ENCODE assay signal across 1 cellular context in the genomic region with DNA sequence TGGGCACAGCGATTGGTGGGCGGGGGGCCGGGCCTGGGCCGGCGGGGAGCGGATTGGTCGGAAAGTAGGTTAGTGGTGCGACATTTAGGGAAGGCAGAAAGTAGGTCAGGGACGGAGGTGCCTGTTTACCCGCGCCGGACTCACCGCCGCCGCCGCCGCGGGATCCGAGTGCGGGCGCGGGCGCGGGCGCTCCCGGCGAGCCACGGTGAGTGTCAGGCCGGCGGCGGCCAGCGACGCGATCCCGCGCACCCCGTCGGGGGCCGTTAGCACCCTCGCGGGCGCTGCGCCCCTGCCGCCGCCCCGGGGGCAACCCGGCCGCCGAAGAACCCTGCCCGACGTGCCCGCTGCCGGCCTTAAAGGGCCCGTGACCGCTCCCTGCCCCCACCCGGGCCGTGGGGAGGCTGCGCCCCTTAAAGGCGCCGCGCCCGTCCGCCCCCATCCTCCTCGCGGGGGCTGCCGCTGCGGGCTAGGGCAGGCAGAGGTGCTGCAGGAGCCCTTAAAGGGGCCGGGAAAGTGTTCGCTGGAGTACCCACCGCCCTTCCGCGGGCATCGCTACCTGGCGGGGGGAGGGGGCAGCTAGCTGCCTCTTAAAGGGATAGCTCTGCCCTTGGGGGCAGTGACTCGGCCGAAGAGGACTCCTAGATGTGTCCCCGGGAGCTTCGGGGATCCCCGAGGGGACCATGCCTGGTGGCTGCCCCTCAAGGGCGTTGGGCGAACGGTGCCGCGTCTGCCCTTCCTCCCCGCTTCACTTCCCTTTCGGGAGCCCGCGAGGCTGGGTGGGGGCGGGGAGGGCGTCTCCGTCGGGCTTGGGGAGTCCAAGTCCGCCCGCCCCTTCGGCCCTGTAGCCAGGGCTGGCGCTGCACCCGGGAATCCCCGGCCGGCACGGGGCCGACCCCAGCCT.
TF ChIP-seq lines count a peak whose summit lies in the region.

A gene (plus strand): TSS at position 72 of the 901 bp plus-strand sequence. CDS start 76,519 bp downstream, outside the sequence.

TF ChIP-seq in HepG2, 621 proteins besides CTCF, POLR2A, EP300 and RAD21 (continued from another document):
- TF ChIP-seq, protein P1, sequence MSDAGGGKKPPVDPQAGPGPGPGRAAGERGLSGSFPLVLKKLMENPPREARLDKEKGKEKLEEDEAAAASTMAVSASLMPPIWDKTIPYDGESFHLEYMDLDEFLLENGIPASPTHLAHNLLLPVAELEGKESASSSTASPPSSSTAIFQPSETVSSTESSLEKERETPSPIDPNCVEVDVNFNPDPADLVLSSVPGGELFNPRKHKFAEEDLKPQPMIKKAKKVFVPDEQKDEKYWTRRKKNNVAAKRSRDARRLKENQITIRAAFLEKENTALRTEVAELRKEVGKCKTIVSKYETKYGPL (CRISPR knock-in tag; IDR thresholded peaks at IDR 0.05), result no peak
- TF ChIP-seq ZSCAN20 (CRISPR knock-in tag; IDR thresholded peaks at IDR 0.05; ENCODE audit: borderline replicate concordance) (no peak), CCDC6 (CRISPR knock-in tag; IDR thresholded peaks at IDR 0.05) (no peak), FOXA1 (IDR thresholded peaks at IDR 0.05) (no peak), FOXA1 (CRISPR knock-in tag; IDR thresholded peaks at IDR 0.05) (0 out of 2 replicates have a peak, but pooled peaks have one; percentile 18), FOXO1 (CRISPR knock-in tag; IDR thresholded peaks at IDR 0.05) (peak; percentile 54; the same call in 1 of the 2 replicates), SMARCE1 (IDR thresholded peaks at IDR 0.05; ENCODE audit: borderline replicate concordance) (no peak), MAFF (IDR thresholded peaks at IDR 0.05; ENCODE audit: low read depth, low read length) (no peak), SMAD3 (CRISPR knock-in tag; IDR thresholded peaks at IDR 0.05) (no peak), ZNF282 (IDR thresholded peaks at IDR 0.05; ENCODE audit: partially characterized antibody) (no peak), NONO (IDR thresholded peaks at IDR 0.05) (no peak), NONO (CRISPR knock-in tag; conservative IDR thresholded peaks at IDR 0.05) (0 out of 2 replicates have a peak, but pooled peaks have one; percentile 10), SALL2 (CRISPR knock-in tag; IDR thresholded peaks at IDR 0.05) (no peak), GABPB1 (CRISPR knock-in tag; IDR thresholded peaks at IDR 0.05) (peak; percentile 39; the same call in 1 of the 2 replicates), ZZZ3 (CRISPR knock-in tag; IDR thresholded peaks at IDR 0.05; ENCODE audit: borderline replicate concordance) (no peak), TEAD2 (CRISPR knock-in tag; IDR thresholded peaks at IDR 0.05) (no peak), ZNF432 (CRISPR knock-in tag; IDR thresholded peaks at IDR 0.05; ENCODE audit: borderline replicate concordance) (no peak), CHD2 (IDR thresholded peaks at IDR 0.05; ENCODE audit: low read depth, low read length) (no peak), TBX2 (CRISPR knock-in tag; IDR thresholded peaks at IDR 0.05; ENCODE audit: borderline replicate concordance) (peak; percentile 42; the same call in 1 of the 2 replicates), ZNF607 (CRISPR knock-in tag; IDR thresholded peaks at IDR 0.05; ENCODE audit: borderline replicate concordance) (no peak), ONECUT2 (CRISPR knock-in tag; IDR thresholded peaks at IDR 0.05) (no peak), SOX13 (IDR thresholded peaks at IDR 0.05) (no peak), SOX13 (CRISPR knock-in tag; conservative IDR thresholded peaks at IDR 0.05 in 1 of 2, IDR thresholded peaks at IDR 0.05 in 1 of 2) (no peak), ZNF121 (CRISPR knock-in tag; IDR thresholded peaks at IDR 0.05) (no peak), ZNF674 (CRISPR knock-in tag; IDR thresholded peaks at IDR 0.05; ENCODE audit: low read depth) (no peak), SOX6 (IDR thresholded peaks at IDR 0.05) (no peak), SOX6 (CRISPR knock-in tag; IDR thresholded peaks at IDR 0.05) (no peak), ZNF143 (CRISPR knock-in tag; IDR thresholded peaks at IDR 0.05) (no peak), PHF20 (CRISPR knock-in tag; IDR thresholded peaks at IDR 0.05) (no peak; the same call in 1 of the 2 replicates), ZNF777 (CRISPR knock-in tag; IDR thresholded peaks at IDR 0.05) (peak; percentile 95), SOX5 (CRISPR knock-in tag; IDR thresholded peaks at IDR 0.05; ENCODE audit: borderline replicate concordance) (no peak), ZNF552 (CRISPR knock-in tag; IDR thresholded peaks at IDR 0.05; ENCODE audit: borderline replicate concordance) (no peak), ZNF451 (CRISPR knock-in tag; IDR thresholded peaks at IDR 0.05) (no peak), ZNF883 (CRISPR knock-in tag; IDR thresholded peaks at IDR 0.05; ENCODE audit: not compliant biosample characterization) (no peak)
- TF ChIP-seq, protein P2, sequence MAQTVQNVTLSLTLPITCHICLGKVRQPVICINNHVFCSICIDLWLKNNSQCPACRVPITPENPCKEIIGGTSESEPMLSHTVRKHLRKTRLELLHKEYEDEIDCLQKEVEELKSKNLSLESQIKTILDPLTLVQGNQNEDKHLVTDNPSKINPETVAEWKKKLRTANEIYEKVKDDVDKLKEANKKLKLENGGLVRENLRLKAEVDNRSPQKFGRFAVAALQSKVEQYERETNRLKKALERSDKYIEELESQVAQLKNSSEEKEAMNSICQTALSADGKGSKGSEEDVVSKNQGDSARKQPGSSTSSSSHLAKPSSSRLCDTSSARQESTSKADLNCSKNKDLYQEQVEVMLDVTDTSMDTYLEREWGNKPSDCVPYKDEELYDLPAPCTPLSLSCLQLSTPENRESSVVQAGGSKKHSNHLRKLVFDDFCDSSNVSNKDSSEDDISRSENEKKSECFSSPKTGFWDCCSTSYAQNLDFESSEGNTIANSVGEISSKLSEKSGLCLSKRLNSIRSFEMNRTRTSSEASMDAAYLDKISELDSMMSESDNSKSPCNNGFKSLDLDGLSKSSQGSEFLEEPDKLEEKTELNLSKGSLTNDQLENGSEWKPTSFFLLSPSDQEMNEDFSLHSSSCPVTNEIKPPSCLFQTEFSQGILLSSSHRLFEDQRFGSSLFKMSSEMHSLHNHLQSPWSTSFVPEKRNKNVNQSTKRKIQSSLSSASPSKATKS (CRISPR knock-in tag; IDR thresholded peaks at IDR 0.05), result no peak
- TF ChIP-seq, protein P3, sequence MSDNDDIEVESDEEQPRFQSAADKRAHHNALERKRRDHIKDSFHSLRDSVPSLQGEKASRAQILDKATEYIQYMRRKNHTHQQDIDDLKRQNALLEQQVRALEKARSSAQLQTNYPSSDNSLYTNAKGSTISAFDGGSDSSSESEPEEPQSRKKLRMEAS (IDR thresholded peaks at IDR 0.05), result peak; percentile 34; the same call in 1 of the 2 replicates
- TF ChIP-seq, protein P4, sequence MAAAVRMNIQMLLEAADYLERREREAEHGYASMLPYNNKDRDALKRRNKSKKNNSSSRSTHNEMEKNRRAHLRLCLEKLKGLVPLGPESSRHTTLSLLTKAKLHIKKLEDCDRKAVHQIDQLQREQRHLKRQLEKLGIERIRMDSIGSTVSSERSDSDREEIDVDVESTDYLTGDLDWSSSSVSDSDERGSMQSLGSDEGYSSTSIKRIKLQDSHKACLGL (CRISPR knock-in tag; IDR thresholded peaks at IDR 0.05), result peak; percentile 49; the same call in 1 of the 2 replicates
- TF ChIP-seq, protein P5, sequence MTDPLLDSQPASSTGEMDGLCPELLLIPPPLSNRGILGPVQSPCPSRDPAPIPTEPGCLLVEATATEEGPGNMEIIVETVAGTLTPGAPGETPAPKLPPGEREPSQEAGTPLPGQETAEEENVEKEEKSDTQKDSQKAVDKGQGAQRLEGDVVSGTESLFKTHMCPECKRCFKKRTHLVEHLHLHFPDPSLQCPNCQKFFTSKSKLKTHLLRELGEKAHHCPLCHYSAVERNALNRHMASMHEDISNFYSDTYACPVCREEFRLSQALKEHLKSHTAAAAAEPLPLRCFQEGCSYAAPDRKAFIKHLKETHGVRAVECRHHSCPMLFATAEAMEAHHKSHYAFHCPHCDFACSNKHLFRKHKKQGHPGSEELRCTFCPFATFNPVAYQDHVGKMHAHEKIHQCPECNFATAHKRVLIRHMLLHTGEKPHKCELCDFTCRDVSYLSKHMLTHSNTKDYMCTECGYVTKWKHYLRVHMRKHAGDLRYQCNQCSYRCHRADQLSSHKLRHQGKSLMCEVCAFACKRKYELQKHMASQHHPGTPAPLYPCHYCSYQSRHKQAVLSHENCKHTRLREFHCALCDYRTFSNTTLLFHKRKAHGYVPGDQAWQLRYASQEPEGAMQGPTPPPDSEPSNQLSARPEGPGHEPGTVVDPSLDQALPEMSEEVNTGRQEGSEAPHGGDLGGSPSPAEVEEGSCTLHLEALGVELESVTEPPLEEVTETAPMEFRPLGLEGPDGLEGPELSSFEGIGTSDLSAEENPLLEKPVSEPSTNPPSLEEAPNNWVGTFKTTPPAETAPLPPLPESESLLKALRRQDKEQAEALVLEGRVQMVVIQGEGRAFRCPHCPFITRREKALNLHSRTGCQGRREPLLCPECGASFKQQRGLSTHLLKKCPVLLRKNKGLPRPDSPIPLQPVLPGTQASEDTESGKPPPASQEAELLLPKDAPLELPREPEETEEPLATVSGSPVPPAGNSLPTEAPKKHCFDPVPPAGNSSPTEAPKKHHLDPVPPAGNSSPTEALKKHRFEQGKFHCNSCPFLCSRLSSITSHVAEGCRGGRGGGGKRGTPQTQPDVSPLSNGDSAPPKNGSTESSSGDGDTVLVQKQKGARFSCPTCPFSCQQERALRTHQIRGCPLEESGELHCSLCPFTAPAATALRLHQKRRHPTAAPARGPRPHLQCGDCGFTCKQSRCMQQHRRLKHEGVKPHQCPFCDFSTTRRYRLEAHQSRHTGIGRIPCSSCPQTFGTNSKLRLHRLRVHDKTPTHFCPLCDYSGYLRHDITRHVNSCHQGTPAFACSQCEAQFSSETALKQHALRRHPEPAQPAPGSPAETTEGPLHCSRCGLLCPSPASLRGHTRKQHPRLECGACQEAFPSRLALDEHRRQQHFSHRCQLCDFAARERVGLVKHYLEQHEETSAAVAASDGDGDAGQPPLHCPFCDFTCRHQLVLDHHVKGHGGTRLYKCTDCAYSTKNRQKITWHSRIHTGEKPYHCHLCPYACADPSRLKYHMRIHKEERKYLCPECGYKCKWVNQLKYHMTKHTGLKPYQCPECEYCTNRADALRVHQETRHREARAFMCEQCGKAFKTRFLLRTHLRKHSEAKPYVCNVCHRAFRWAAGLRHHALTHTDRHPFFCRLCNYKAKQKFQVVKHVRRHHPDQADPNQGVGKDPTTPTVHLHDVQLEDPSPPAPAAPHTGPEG (CRISPR knock-in tag; IDR thresholded peaks at IDR 0.05), result no peak
- TF ChIP-seq, protein P6, sequence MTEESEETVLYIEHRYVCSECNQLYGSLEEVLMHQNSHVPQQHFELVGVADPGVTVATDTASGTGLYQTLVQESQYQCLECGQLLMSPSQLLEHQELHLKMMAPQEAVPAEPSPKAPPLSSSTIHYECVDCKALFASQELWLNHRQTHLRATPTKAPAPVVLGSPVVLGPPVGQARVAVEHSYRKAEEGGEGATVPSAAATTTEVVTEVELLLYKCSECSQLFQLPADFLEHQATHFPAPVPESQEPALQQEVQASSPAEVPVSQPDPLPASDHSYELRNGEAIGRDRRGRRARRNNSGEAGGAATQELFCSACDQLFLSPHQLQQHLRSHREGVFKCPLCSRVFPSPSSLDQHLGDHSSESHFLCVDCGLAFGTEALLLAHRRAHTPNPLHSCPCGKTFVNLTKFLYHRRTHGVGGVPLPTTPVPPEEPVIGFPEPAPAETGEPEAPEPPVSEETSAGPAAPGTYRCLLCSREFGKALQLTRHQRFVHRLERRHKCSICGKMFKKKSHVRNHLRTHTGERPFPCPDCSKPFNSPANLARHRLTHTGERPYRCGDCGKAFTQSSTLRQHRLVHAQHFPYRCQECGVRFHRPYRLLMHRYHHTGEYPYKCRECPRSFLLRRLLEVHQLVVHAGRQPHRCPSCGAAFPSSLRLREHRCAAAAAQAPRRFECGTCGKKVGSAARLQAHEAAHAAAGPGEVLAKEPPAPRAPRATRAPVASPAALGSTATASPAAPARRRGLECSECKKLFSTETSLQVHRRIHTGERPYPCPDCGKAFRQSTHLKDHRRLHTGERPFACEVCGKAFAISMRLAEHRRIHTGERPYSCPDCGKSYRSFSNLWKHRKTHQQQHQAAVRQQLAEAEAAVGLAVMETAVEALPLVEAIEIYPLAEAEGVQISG (CRISPR knock-in tag; IDR thresholded peaks at IDR 0.05), result no peak; the same call in 1 of the 2 replicates
- TF ChIP-seq, protein P7, sequence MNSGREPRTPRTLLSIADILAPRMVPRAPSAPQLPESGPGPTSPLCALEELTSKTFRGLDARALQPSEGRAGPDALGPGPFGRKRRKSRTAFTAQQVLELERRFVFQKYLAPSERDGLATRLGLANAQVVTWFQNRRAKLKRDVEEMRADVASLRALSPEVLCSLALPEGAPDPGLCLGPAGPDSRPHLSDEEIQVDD (CRISPR knock-in tag; IDR thresholded peaks at IDR 0.05; ENCODE audit: borderline replicate concordance), result no peak
- TF ChIP-seq, protein P8, sequence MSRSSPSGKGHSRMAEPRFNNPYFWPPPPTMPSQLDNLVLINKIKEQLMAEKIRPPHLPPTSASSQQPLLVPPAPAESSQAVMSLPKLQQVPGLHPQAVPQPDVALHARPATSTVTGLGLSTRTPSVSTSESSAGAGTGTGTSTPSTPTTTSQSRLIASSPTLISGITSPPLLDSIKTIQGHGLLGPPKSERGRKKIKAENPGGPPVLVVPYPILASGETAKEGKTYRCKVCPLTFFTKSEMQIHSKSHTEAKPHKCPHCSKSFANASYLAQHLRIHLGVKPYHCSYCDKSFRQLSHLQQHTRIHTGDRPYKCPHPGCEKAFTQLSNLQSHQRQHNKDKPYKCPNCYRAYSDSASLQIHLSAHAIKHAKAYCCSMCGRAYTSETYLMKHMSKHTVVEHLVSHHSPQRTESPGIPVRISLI (CRISPR knock-in tag; IDR thresholded peaks at IDR 0.05; ENCODE audit: borderline replicate concordance), result no peak
